ENCODE assay signal across 25 cellular contexts in genomic region chr2:147614491-147614890, GRCh38.
"Had no signal": no experiment of that assay in that cellular context is flagged by ENCODE, and none has a peak within 500 bp of the region (broad histone marks: within the 10 kb centered on the region; RNA-seq: fewer than 3 reads in every experiment).

No MANE protein-coding gene starts in this region.

- DNase-seq: activated CD4-positive, alpha-beta memory T cell treated with anti-CD3 and anti-CD28 coated beads for 36 hours; activated CD4-positive, alpha-beta T cell treated with anti-CD3 and anti-CD28 coated beads for 36 hours; activated CD4-positive, alpha-beta T cell treated with anti-CD3 and anti-CD28 coated beads, Interleukin-2, amount 10 ng/mL, durations not matched to agents 24 days and 14 days; activated CD4-positive, CD25-positive, alpha-beta regulatory T cell; activated CD4-positive, CD25-positive, alpha-beta regulatory T cell treated with anti-CD3 and anti-CD28 coated beads, Interleukin-2, amount 50 U/mL, for 72 hours; activated CD8-positive, alpha-beta memory T cell treated with anti-CD3 and anti-CD28 coated beads, Interleukin-2, amount 10 ng/mL, durations not matched to agents 7 days and 5 days; activated CD8-positive, alpha-beta memory T cell treated with anti-CD3 and anti-CD28 coated beads, Interleukin-2, amount 50 U/mL, for 4 hours; activated CD8-positive, alpha-beta T cell treated with anti-CD3 and anti-CD28 coated beads, Interleukin-2, amount 10 ng/mL, durations not matched to agents 7 days and 5 days; activated effector memory CD4-positive, alpha-beta T cell treated with anti-CD3 and anti-CD28 coated beads, Interleukin-2, amount 50 U/mL, for 16 hours; activated naive CD4-positive, alpha-beta T cell treated with anti-CD3 and anti-CD28 coated beads, Interleukin-2, amount 10 ng/mL, durations not matched to agents 7 days and 5 days; activated naive CD8-positive, alpha-beta T cell treated with anti-CD3 and anti-CD28 coated beads, Interleukin-2, amount 10 ng/mL, durations not matched to agents 7 days and 5 days; activated T-cell treated with anti-CD3 and anti-CD28 coated beads, Interleukin-2, amount 50 U/mL, for 1 hour; activated T-cell treated with anti-CD3 and anti-CD28 coated beads, Interleukin-2, amount 50 U/mL, for 48 hours; anterior cingulate cortex; brain microvascular endothelial cell; caudate nucleus; effector CD8-positive, alpha-beta T cell; esophagus squamous epithelium; foreskin melanocyte; SW 1271; T-cell; T-helper 9 cell had no signal

- ATAC-seq: activated CD4-positive, alpha-beta T cell treated with anti-CD3 and anti-CD28 coated beads for 36 hours; activated CD8-positive, alpha-beta memory T cell treated with anti-CD3 and anti-CD28 coated beads, Interleukin-2, amount 10 ng/mL, durations not matched to agents 7 days and 5 days; activated CD8-positive, alpha-beta T cell treated with anti-CD3 and anti-CD28 coated beads, Interleukin-2, amount 10 ng/mL, durations not matched to agents 7 days and 5 days; activated naive CD4-positive, alpha-beta T cell treated with anti-CD3 and anti-CD28 coated beads, Interleukin-2, amount 50 U/mL, for 72 hours; gastroesophageal sphincter; T-cell had no signal

- H3K4me3 ChIP-seq: esophagus squamous epithelium, gastroesophageal sphincter had no signal

- H3K9me3 ChIP-seq: esophagus squamous epithelium, gastroesophageal sphincter had no signal

- H3K27ac ChIP-seq: brain microvascular endothelial cell, epithelial cell of prostate, esophagus squamous epithelium, gastroesophageal sphincter had no signal

- H3K36me3 ChIP-seq: brain microvascular endothelial cell, esophagus squamous epithelium, gastroesophageal sphincter had no signal
